Comparison of ENCODE assay signal across 8 cellular contexts in the genomic region with DNA sequence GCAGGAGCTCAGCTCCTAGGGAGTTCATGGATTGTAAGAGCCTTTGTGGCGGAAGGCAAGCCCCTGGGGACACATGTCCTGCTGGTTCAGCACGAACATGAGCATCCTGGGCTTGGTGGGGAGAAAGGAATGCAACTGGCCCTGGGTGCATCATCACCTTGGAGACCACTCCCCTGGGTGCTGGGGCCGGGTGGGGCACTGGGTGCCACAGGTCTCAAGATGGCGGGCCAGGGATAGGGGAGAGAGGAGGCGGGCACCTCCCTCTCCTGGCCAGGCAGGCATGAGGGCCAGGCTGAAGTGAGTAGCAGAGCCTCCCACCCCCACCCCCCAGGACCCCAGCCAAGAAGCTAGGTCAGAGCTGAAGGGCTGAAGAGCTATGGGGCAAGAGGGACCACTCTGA. TPM values are rescaled to one million over a fixed set of nuclear protein-coding genes. Genes with fewer than 3 reads are reported as not detected.
DNase-seq lines count a peak whose midpoint lies in the region; ATAC-seq and TF ChIP-seq lines count a peak whose summit lies in the region.

No MANE protein-coding gene starts in this region.

- no peak overlapping the region for H2AK5ac ChIP-seq in H9 (ENCODE audit: insufficient read length, low read length)

- POLR2A ChIA-PET in activated B cell treated with CpG ODN at 0.5 μM for 24 hours (lab: Charles Lee), result interaction anchor here (0.6 to 1.8 kb wide), 4 partner anchors 8 to 582 kb away, joined by 3 to 6 read pairs (median 4); a partner anchor contains a TSS

- no peaks in the 10 kb centered on the region for H3K79me2 ChIP-seq in H9 (ENCODE audit: insufficient read depth, low read length)
- peaks cover 36% of the 10 kb centered on the region for H3K79me2 ChIP-seq in smooth muscle cell (ENCODE audit: low read depth)

- CTCF ChIA-PET in activated B cell treated with CpG ODN at 0.5 μM for 24 hours (lab: Charles Lee), result no interaction called here

- H2AFZ ChIP-seq in H9 (ENCODE audit: low read length), result no peak overlapping the region
- no peak overlapping the region for H2AFZ ChIP-seq in smooth muscle cell (ENCODE audit: low read depth)

- no peak overlapping the region for H2BK120ac ChIP-seq in H9 (ENCODE audit: low read depth, low read length, poor library complexity, severe bottlenecking)

- no peaks in the 10 kb centered on the region for H3K36me3 ChIP-seq in smooth muscle cell (ENCODE audit: low read depth)

- H2BK5ac ChIP-seq in H9 (ENCODE audit: insufficient read length, low read length), result no peak overlapping the region

- no peak overlapping the region for H3K23ac ChIP-seq in H9 (ENCODE audit: insufficient read length, low read depth, low read length)

- H4K20me1 ChIP-seq in H9 (ENCODE audit: control insufficient read depth, insufficient read depth, insufficient read length) (no peaks in the 10 kb centered on the region), smooth muscle cell (ENCODE audit: low read depth) (peaks cover 43% of the 10 kb centered on the region)

- peaks cover 40% of the 10 kb centered on the region for H3K27me3 Mint-ChIP-seq in H9 (ENCODE audit: low read depth)
- H3K27me3 Mint-ChIP-seq in activated B cell treated with CpG ODN at 0.5 μM for 24 hours, result peaks cover 5% of the 10 kb centered on the region

- H3K4me3 Mint-ChIP-seq in H9 (peak overlapping the region; percentile 59 to 86), activated B cell treated with CpG ODN at 0.5 μM for 24 hours (peak overlapping the region; percentile 77)

- peaks cover 11% of the 10 kb centered on the region for H3K23me2 ChIP-seq in H9 (ENCODE audit: insufficient read length, low read depth, low read length, poor library complexity, severe bottlenecking)

- H3K9me3 Mint-ChIP-seq in H9 (no peaks in the 10 kb centered on the region), activated B cell treated with CpG ODN at 0.5 μM for 24 hours (no peaks in the 10 kb centered on the region)

- no peaks in the 10 kb centered on the region for H3K27me3 ChIP-seq in H9 (ENCODE audit: insufficient read depth, low read length)
- no peaks in the 10 kb centered on the region for H3K27me3 ChIP-seq in right cardiac atrium (ENCODE audit: control insufficient read depth, insufficient read depth)
- H3K27me3 ChIP-seq in smooth muscle cell (ENCODE audit: low read depth), result no peaks in the 10 kb centered on the region

- no peak overlapping the region for H3K4ac ChIP-seq in H9 (ENCODE audit: low read depth, low read length)

- no peaks in the 10 kb centered on the region for H3K79me1 ChIP-seq in H9 (ENCODE audit: insufficient read depth, low read depth, low read length, poor library complexity, severe bottlenecking)

- H3K36me3 Mint-ChIP-seq in H9 (ENCODE audit: insufficient read depth in 1 of 3, low read depth in 3 of 3), result peaks cover 0 to 5% (median 2%) of the 10 kb centered on the region in 3 experiments; a peak in 4 of 7 replicates
- peaks cover 1% of the 10 kb centered on the region for H3K36me3 Mint-ChIP-seq in activated B cell treated with CpG ODN at 0.5 μM for 24 hours (ENCODE audit: low read depth)

- no peak overlapping the region for H3T11ph ChIP-seq in H9 (ENCODE audit: low read length)

- peaks cover 51 to 79% of the 10 kb centered on the region in 2 experiments for H3K4me1 Mint-ChIP-seq in H9
- peaks cover 15% of the 10 kb centered on the region for H3K4me1 Mint-ChIP-seq in activated B cell treated with CpG ODN at 0.5 μM for 24 hours

- H4K8ac ChIP-seq in H9 (replicated peaks; ENCODE audit: insufficient read length, low read depth, low read length), result no peak overlapping the region

- H3K4me3 ChIP-seq in right cardiac atrium (ENCODE audit: low read length) (peak overlapping the region; percentile 78), smooth muscle cell (peak overlapping the region; percentile 79)

- no peak overlapping the region for H3K9ac ChIP-seq in H9 (ENCODE audit: extremely low read depth, insufficient read length, low read length)
- H3K9ac ChIP-seq in smooth muscle cell (ENCODE audit: low read depth), result peak overlapping the region; percentile 71

- intact Hi-C loops in activated B cell treated with CpG ODN at 0.5 μM for 24 hours (cut with micrococcal nuclease) (no loop called here), right cardiac atrium (cut with DNase I) (no loop called here)

- no peak for ATAC-seq in activated B cell treated with CpG ODN at 0.5 μM for 24 hours (ENCODE audit: low read depth)
- no peak for ATAC-seq in right cardiac atrium
- no peak for ATAC-seq in HG03460 (IDR thresholded peaks at IDR 0.05; ENCODE audit: unreplicated experiment)
- no peak for ATAC-seq in HG02884 (IDR thresholded peaks at IDR 0.05; ENCODE audit: unreplicated experiment)

- H2BK12ac ChIP-seq in H9 (ENCODE audit: insufficient read length, low read depth, low read length), result no peak overlapping the region

- DNase-seq in H9 (no peak), activated B cell treated with CpG ODN at 0.5 μM for 24 hours (no peak), right cardiac atrium (peak in 2 of 3 donors; percentile 63 to 71), smooth muscle cell (lab: John Stamatoyannopoulos, UW; ENCODE audit: unreplicated experiment) (no peak), 8988T (no peak)
- DNase-seq in stimulated activated CD4-positive, alpha-beta T cell treated with anti-CD3 and anti-CD28 coated beads, Interleukin-4, amount 100 ng/mL, for 4 hours, result no peak

- no peak overlapping the region for H3K56ac ChIP-seq in H9 (ENCODE audit: insufficient read length, low read depth, low read length)

- no peak overlapping the region for H3K18ac ChIP-seq in H9 (ENCODE audit: insufficient read length, low read depth, low read length)

- TF ChIP-seq CTCF in H9 (conservative IDR thresholded peaks at IDR 0.05) (no peak), activated B cell treated with CpG ODN at 0.5 μM for 24 hours (IDR thresholded peaks at IDR 0.05) (no peak), smooth muscle cell (IDR thresholded peaks at IDR 0.05; ENCODE audit: borderline replicate concordance, insufficient read depth, poor library complexity, severe bottlenecking) (no peak)

- no peak overlapping the region; the same call in 1 of the 2 replicates for H3K14ac ChIP-seq in H9 (ENCODE audit: insufficient read depth, low read length)

- no CpG with 5 or more reads among the region's 5 CpGs for WGBS in H9 (ENCODE audit: extremely low coverage, insufficient read length, low lambda C conversion rate)
- 57% methylated on average over 5 of the region's 5 CpGs for WGBS in right cardiac atrium
- WGBS in smooth muscle cell (ENCODE audit: low lambda C conversion rate), result 86% methylated on average over 3 of the region's 5 CpGs

- no peak overlapping the region for H4K91ac ChIP-seq in H9 (ENCODE audit: insufficient read length, low read depth, low read length)

- no peak overlapping the region for H3K27ac Mint-ChIP-seq in H9
- no peak overlapping the region for H3K27ac Mint-ChIP-seq in activated B cell treated with CpG ODN at 0.5 μM for 24 hours

- peaks cover 11% of the 10 kb centered on the region for H3F3A ChIP-seq in smooth muscle cell (ENCODE audit: low read depth)

- H3K4me1 ChIP-seq in H9 (ENCODE audit: insufficient read depth, low read length), result peaks cover 11% of the 10 kb centered on the region; the same call in 1 of the 2 replicates
- H3K4me1 ChIP-seq in right cardiac atrium (ENCODE audit: control insufficient read depth, insufficient read depth, low read length), result peaks cover 33% of the 10 kb centered on the region
- peaks cover 45% of the 10 kb centered on the region for H3K4me1 ChIP-seq in smooth muscle cell (ENCODE audit: low read depth)

- no peak overlapping the region for H4K5ac ChIP-seq in H9 (ENCODE audit: insufficient read length, low read depth, low read length)

- no peak overlapping the region for H2BK15ac ChIP-seq in H9 (ENCODE audit: low read depth, low read length)

- H3K4me2 ChIP-seq in H9 (ENCODE audit: insufficient read depth, insufficient read length, low read length) (peak overlapping the region; percentile 67), smooth muscle cell (peak overlapping the region; percentile 86)

- no peaks in the 10 kb centered on the region for H3K9me3 ChIP-seq in H9 (ENCODE audit: control insufficient read depth, low read depth, low read length)
- no peaks in the 10 kb centered on the region for H3K9me3 ChIP-seq in right cardiac atrium (ENCODE audit: control insufficient read depth, low read length)
- H3K9me3 ChIP-seq in smooth muscle cell (replicated peaks; ENCODE audit: low read depth), result no peaks in the 10 kb centered on the region

- H3K27ac ChIP-seq in H9 (ENCODE audit: insufficient read length, low read depth, low read length) (no peak overlapping the region), right cardiac atrium (ENCODE audit: low read length) (peak overlapping the region; percentile 94), smooth muscle cell (ENCODE audit: low read depth) (no peak overlapping the region)

- H2BK20ac ChIP-seq in H9 (ENCODE audit: low read depth, low read length, poor library complexity, severe bottlenecking), result no peak overlapping the region

RNA-seq across cellular contexts. Expression of a gene that starts 0.8 kb away (rescaled TPM):
- 20.9 and 24.6 TPM in 2 replicates for total RNA-seq in H9 (2021)
- total RNA-seq in activated B cell treated with CpG ODN at 0.5 μM for 24 hours, result 10.3 and 11.0 TPM in 2 replicates
- 10 to 100 TPM; 62.2 to 81.7 (median 67.9) TPM for total RNA-seq in right cardiac atrium
- polyA plus RNA-seq in right cardiac atrium, result 88.1 TPM
- 42.6 and 51.4 TPM in 2 replicates for total RNA-seq in smooth muscle cell
- polyA plus RNA-seq in smooth muscle cell, result 81.2 and 97.4 TPM in 2 replicates

RNA-seq across cellular contexts. Expression of a gene that starts 7.4 kb away (rescaled TPM):
- total RNA-seq in H9 (2021) (7.4 and 8.4 TPM in 2 replicates), activated B cell treated with CpG ODN at 0.5 μM for 24 hours (51.6 and 55.6 TPM in 2 replicates), right cardiac atrium (10 to 100 TPM; 14.8 to 23.3 (median 18.5) TPM), smooth muscle cell (17.8 and 18.9 TPM in 2 replicates)
- polyA plus RNA-seq in right cardiac atrium (22.7 TPM), smooth muscle cell (26.2 and 31.4 TPM in 2 replicates)

RNA-seq across cellular contexts. Expression of a gene that starts 8.4 kb away (rescaled TPM):
- total RNA-seq in H9 (2021), result 3.0 and 3.1 TPM in 2 replicates
- total RNA-seq in activated B cell treated with CpG ODN at 0.5 μM for 24 hours, result 5.1 and 5.2 TPM in 2 replicates
- 10 to 100 TPM; 19.9 to 25.9 (median 23.2) TPM for total RNA-seq in right cardiac atrium
- polyA plus RNA-seq in right cardiac atrium, result 43.3 TPM
- total RNA-seq in smooth muscle cell, result 6.2 and 16.1 TPM in 2 replicates
- 38.6 and 49.7 TPM in 2 replicates for polyA plus RNA-seq in smooth muscle cell

RNA-seq across cellular contexts. Expression of a gene that starts 11.3 kb away (rescaled TPM):
- total RNA-seq in H9 (2021), result 0.13 and 0.33 TPM in 2 replicates
- total RNA-seq in activated B cell treated with CpG ODN at 0.5 μM for 24 hours, result not detected in 2 replicates
- total RNA-seq in right cardiac atrium, result 1 to 10 TPM in 1 of 4 donors, under 1 TPM in 3; 0.19 to 1.5 (median 0.54) TPM
- polyA plus RNA-seq in right cardiac atrium, result 0.34 TPM
- total RNA-seq in smooth muscle cell, result 0.18 TPM in 1 of 2 replicates, not detected in the other
- polyA plus RNA-seq in smooth muscle cell, result 0.09 and 0.52 TPM in 2 replicates

RNA-seq across cellular contexts. Expression of a gene that starts 16.8 kb away (rescaled TPM):
- total RNA-seq in H9 (2021), result 62.6 and 63.6 TPM in 2 replicates
- total RNA-seq in activated B cell treated with CpG ODN at 0.5 μM for 24 hours, result 24.9 and 26.7 TPM in 2 replicates
- total RNA-seq in right cardiac atrium, result 10 to 100 TPM; 18.4 to 27.2 (median 20.6) TPM
- 19.6 TPM for polyA plus RNA-seq in right cardiac atrium
- total RNA-seq in smooth muscle cell, result 39.6 and 43.0 TPM in 2 replicates
- polyA plus RNA-seq in smooth muscle cell, result 33.8 and 38.4 TPM in 2 replicates

Comparison
In these comparisons a context has a peak if more than half of its experiments do, and no peak if none do; other contexts are left out.
1. DNase-seq: peak in right cardiac atrium (2 of 3); none in H9 (single experiment), activated B cell treated with CpG ODN at 0.5 μM for 24 hours (single experiment), smooth muscle cell (single experiment), stimulated activated CD4-positive, alpha-beta T cell treated with anti-CD3 and anti-CD28 coated beads, Interleukin-4, amount 100 ng/mL, for 4 hours (0 of 2) and 8988T (single experiment).